ENCODE assay signal across 1 cellular context in the genomic region with DNA sequence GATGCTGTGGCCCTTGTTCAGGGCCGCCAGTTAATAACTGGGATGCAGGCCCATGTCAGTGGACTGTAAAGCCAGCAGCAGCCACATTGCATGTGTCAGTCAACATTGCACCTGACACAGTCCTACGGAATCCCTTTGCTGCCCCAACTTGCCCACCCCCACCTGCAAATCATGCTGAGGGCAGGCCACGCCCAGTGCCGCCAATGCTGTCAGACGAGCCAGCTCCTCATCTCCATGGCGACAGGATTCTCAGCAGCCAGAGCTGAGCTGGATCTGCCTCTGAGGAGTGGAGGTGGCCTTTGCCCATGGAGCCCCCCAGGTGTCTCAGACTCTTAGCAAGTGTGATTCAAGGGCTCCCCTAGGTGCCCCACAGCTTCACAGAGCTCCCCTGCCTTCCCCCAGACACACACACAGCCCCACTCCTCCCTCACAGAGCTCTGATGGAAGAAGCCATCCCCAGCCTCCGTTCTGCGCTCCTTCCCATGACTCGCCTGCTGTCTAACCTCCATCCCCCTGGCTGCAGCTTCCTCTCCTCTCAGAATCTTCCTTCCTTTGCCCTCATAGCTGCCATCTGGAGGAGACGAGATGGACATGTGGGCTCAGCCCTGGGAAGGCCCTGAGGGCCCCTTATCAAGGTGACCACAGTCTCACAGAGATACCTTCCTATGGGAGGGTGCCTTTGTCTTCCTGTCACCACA.
TF ChIP-seq lines count a peak whose summit lies in the region.

No MANE protein-coding gene starts in this region.

TF ChIP-seq in WTC11, 78 proteins besides CTCF, POLR2A, EP300 and RAD21 (continued from another document):
- TF ChIP-seq FOXK1 (CRISPR knock-in tag; IDR thresholded peaks at IDR 0.05) (no peak), GRHL2 (CRISPR knock-in tag; IDR thresholded peaks at IDR 0.05; ENCODE audit: insufficient replicate concordance, severe bottlenecking) (no peak), ZNF317 (CRISPR knock-in tag; IDR thresholded peaks at IDR 0.05; ENCODE audit: borderline replicate concordance, low read depth) (no peak), GABPB1 (CRISPR knock-in tag; IDR thresholded peaks at IDR 0.05) (no peak), GTF2I (CRISPR knock-in tag; conservative IDR thresholded peaks at IDR 0.05) (no peak), ZNF396 (CRISPR knock-in tag; IDR thresholded peaks at IDR 0.05; ENCODE audit: borderline replicate concordance) (no peak)
- TF ChIP-seq, protein P1, sequence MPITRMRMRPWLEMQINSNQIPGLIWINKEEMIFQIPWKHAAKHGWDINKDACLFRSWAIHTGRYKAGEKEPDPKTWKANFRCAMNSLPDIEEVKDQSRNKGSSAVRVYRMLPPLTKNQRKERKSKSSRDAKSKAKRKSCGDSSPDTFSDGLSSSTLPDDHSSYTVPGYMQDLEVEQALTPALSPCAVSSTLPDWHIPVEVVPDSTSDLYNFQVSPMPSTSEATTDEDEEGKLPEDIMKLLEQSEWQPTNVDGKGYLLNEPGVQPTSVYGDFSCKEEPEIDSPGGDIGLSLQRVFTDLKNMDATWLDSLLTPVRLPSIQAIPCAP (CRISPR knock-in tag; IDR thresholded peaks at IDR 0.05) = no peak
- TF ChIP-seq, protein P2, sequence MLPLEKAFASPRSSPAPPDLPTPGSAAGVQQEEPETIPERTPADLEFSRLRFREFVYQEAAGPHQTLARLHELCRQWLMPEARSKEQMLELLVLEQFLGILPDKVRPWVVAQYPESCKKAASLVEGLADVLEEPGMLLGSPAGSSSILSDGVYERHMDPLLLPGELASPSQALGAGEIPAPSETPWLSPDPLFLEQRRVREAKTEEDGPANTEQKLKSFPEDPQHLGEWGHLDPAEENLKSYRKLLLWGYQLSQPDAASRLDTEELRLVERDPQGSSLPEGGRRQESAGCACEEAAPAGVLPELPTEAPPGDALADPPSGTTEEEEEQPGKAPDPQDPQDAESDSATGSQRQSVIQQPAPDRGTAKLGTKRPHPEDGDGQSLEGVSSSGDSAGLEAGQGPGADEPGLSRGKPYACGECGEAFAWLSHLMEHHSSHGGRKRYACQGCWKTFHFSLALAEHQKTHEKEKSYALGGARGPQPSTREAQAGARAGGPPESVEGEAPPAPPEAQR (CRISPR knock-in tag; IDR thresholded peaks at IDR 0.05) = no peak
- TF ChIP-seq, protein P3, sequence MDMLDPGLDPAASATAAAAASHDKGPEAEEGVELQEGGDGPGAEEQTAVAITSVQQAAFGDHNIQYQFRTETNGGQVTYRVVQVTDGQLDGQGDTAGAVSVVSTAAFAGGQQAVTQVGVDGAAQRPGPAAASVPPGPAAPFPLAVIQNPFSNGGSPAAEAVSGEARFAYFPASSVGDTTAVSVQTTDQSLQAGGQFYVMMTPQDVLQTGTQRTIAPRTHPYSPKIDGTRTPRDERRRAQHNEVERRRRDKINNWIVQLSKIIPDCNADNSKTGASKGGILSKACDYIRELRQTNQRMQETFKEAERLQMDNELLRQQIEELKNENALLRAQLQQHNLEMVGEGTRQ (CRISPR knock-in tag; IDR thresholded peaks at IDR 0.05) = no peak
